In genomic region chr11:34355726-34356125, GRCh38 we compare ENCODE assay signal across 8 cellular contexts. TPM values are rescaled to one million over a fixed set of nuclear protein-coding genes. Genes with fewer than 3 reads are reported as not detected.
DNase-seq lines count a peak whose midpoint lies in the region; TF ChIP-seq lines count a peak whose summit lies in the region.

No MANE protein-coding gene starts in this region.

- no peak overlapping the region for H3K27ac ChIP-seq in esophagus muscularis mucosa (replicated peaks in 1 of 4)

- no peak for TF ChIP-seq EP300 in esophagus muscularis mucosa (IDR thresholded peaks at IDR 0.05)

- TF ChIP-seq CTCF in GM06990 (IDR thresholded peaks at IDR 0.05; ENCODE audit: insufficient read depth, low read length, poor library complexity, severe bottlenecking) (no peak), NB4 (IDR thresholded peaks at IDR 0.05; ENCODE audit: low read depth, low read length) (no peak), esophagus muscularis mucosa (IDR thresholded peaks at IDR 0.05) (no peak)

- H3K27me3 ChIP-seq in GM06990 (replicated peaks; ENCODE audit: control insufficient read depth, insufficient read depth, low read length) (no peaks in the 10 kb centered on the region), esophagus muscularis mucosa (peaks cover 0 to 3% (median 0%) of the 10 kb centered on the region in 4 donors), neuron (ENCODE audit: insufficient read depth, low read length) (peaks cover 3% of the 10 kb centered on the region)

- 83% methylated on average over 3 of the region's 3 CpGs for WGBS in esophagus muscularis mucosa

- no peaks in the 10 kb centered on the region for H3K9me3 ChIP-seq in esophagus muscularis mucosa
- H3K9me3 ChIP-seq in neuron (ENCODE audit: low read length), result no peaks in the 10 kb centered on the region

- H3K4me1 ChIP-seq in esophagus muscularis mucosa (peaks cover 27 to 50% (median 42%) of the 10 kb centered on the region in 4 donors), neuron (ENCODE audit: insufficient read depth, low read length) (peaks cover 27% of the 10 kb centered on the region)

- no peaks in the 10 kb centered on the region for H3K36me3 ChIP-seq in GM06990 (ENCODE audit: control insufficient read depth, insufficient read depth, low read length)
- no peaks in the 10 kb centered on the region for H3K36me3 ChIP-seq in esophagus muscularis mucosa
- H3K36me3 ChIP-seq in neuron (ENCODE audit: insufficient read depth, low read length), result no peaks in the 10 kb centered on the region

- no peak for DNase-seq in GM06990 (ENCODE audit: extremely low read depth, insufficient read length)
- DNase-seq in NB4 (ENCODE audit: low read depth), result no peak
- peak; percentile 53 for DNase-seq in esophagus muscularis mucosa (ENCODE audit: extremely low spot score)
- DNase-seq in GM03348 (ENCODE audit: low spot score), result no peak
- no peak for DNase-seq in DMS79 (lab: John Stamatoyannopoulos, UW)
- no peak for DNase-seq in NCI-H2227 treated with DMSO at 0.1 percent for 48 hours (lab: John Stamatoyannopoulos, UW)
- no peak for DNase-seq in NCI-H524 treated with DMSO at 0.1 percent for 48 hours (lab: John Stamatoyannopoulos, UW)

- peak overlapping the region; percentile 74 for H3K4me3 ChIP-seq in GM06990 (replicated peaks; ENCODE audit: low read depth, low read length)
- H3K4me3 ChIP-seq in NB4 (ENCODE audit: low read depth, low read length), result peak overlapping the region; percentile 71
- H3K4me3 ChIP-seq in esophagus muscularis mucosa, result peak overlapping the region; percentile 64 to 79 (median 68)
- peak overlapping the region; percentile 60 for H3K4me3 ChIP-seq in neuron (ENCODE audit: low read length)

- no peak overlapping the region for H2AFZ ChIP-seq in neuron (ENCODE audit: low read depth, low read length)

- intact Hi-C loops in esophagus muscularis mucosa (cut with DNase I), result loop anchor here (5.0 kb wide), 1 partner anchor 303 kb away; the partner anchor contains the start of gene CAPRIN1

- TF ChIP-seq POLR2A in NB4 (IDR thresholded peaks at IDR 0.05; ENCODE audit: extremely low read depth, insufficient read length) (no peak), esophagus muscularis mucosa (IDR thresholded peaks at IDR 0.05; ENCODE audit: low read depth) (no peak)

RNA-seq across cellular contexts. Expression of gene ABTB2, which starts 2.1 kb away (rescaled TPM):
- 1 to 10 TPM; 5.0 to 8.0 (median 7.2) TPM for total RNA-seq in esophagus muscularis mucosa
